Comparison of ENCODE assay signal across 16 cellular contexts in genomic region chr3:113890256-113890900, GRCh38. TPM values are rescaled to one million over a fixed set of nuclear protein-coding genes. Genes with fewer than 3 reads are reported as not detected.
DNase-seq lines count a peak whose midpoint lies in the region; ATAC-seq and TF ChIP-seq lines count a peak whose summit lies in the region.
"Had no signal": no experiment of that assay in that cellular context is flagged by ENCODE, and none has a peak within 500 bp of the region (broad histone marks: within the 10 kb centered on the region; RNA-seq: fewer than 3 reads in every experiment).

No MANE protein-coding gene starts in this region.

- no CpG with 5 or more reads among the region's 8 CpGs for WGBS in H9 (ENCODE audit: extremely low coverage, insufficient read length, low lambda C conversion rate)

- H4K91ac ChIP-seq in H9 (ENCODE audit: insufficient read length, low read depth, low read length): no peak overlapping the region

- H3K4me2 ChIP-seq in H9 (ENCODE audit: insufficient read depth, insufficient read length, low read length) (no peak overlapping the region), OCI-LY1 (ENCODE audit: low read length) (no peak overlapping the region)

- no peak overlapping the region for H2AK5ac ChIP-seq in H9 (ENCODE audit: insufficient read length, low read length)

- H3T11ph ChIP-seq in H9 (ENCODE audit: low read length): no peak overlapping the region

- H3K9me3 Mint-ChIP-seq in H9: no peaks in the 10 kb centered on the region
- H3K9me3 Mint-ChIP-seq in stimulated activated effector memory CD8-positive, alpha-beta T cell treated with anti-CD3 and anti-CD28 coated beads, Interleukin-12 subunit alpha, Interleukin-12 subunit beta, amount 100 ng/mL, for 72 hours: no peaks in the 10 kb centered on the region
- H3K9me3 Mint-ChIP-seq: CD8-positive, alpha-beta T cell; nephron progenitor cell had no signal

- H3K23me2 ChIP-seq in H9 (ENCODE audit: insufficient read length, low read depth, low read length, poor library complexity, severe bottlenecking): no peaks in the 10 kb centered on the region

- peaks cover 0 to 2% (median 0%) of the 10 kb centered on the region in 3 experiments; a peak in 1 of 7 replicates for H3K36me3 Mint-ChIP-seq in H9 (ENCODE audit: insufficient read depth in 1 of 3, low read depth in 3 of 3)
- no peaks in the 10 kb centered on the region for H3K36me3 Mint-ChIP-seq in stimulated activated effector memory CD8-positive, alpha-beta T cell treated with anti-CD3 and anti-CD28 coated beads, Interleukin-12 subunit alpha, Interleukin-12 subunit beta, amount 100 ng/mL, for 72 hours
- H3K36me3 Mint-ChIP-seq: CD8-positive, alpha-beta T cell had no signal

- no peak overlapping the region for H4K8ac ChIP-seq in H9 (replicated peaks; ENCODE audit: insufficient read length, low read depth, low read length)

- H3K9ac ChIP-seq in H9 (ENCODE audit: extremely low read depth, insufficient read length, low read length): no peak overlapping the region
- no peak overlapping the region for H3K9ac ChIP-seq in OCI-LY1 (ENCODE audit: low read length)

- ATAC-seq in foreskin keratinocyte (peak; percentile 40), sciatic nerve (no peak), Right ventricle myocardium inferior (no peak)
- ATAC-seq in stimulated activated effector memory CD8-positive, alpha-beta T cell treated with anti-CD3 and anti-CD28 coated beads, Interleukin-12 subunit alpha, Interleukin-12 subunit beta, amount 100 ng/mL, for 72 hours: peak; percentile 55
- ATAC-seq: CD8-positive, alpha-beta T cell; left ventricle myocardium superior had no signal

- no peak overlapping the region for H3K14ac ChIP-seq in H9 (ENCODE audit: insufficient read depth, low read length)

- peak; percentile 37; the same call in 2 of the 3 replicates for TF ChIP-seq CTCF in H9 (conservative IDR thresholded peaks at IDR 0.05)
- TF ChIP-seq CTCF in OCI-LY1 (IDR thresholded peaks at IDR 0.05; ENCODE audit: low read length): 0 out of 2 replicates have a peak, but pooled peaks have one; percentile 11
- TF ChIP-seq CTCF in foreskin keratinocyte (conservative IDR thresholded peaks at IDR 0.05): peak; percentile 22

- no peaks in the 10 kb centered on the region for H3K79me2 ChIP-seq in H9 (ENCODE audit: insufficient read depth, low read length)
- H3K79me2 ChIP-seq in OCI-LY1 (ENCODE audit: insufficient read depth, low read length): no peaks in the 10 kb centered on the region

- H3K4me1 Mint-ChIP-seq in H9: peaks cover 6 to 10% of the 10 kb centered on the region in 2 experiments
- H3K4me1 Mint-ChIP-seq in stimulated activated effector memory CD8-positive, alpha-beta T cell treated with anti-CD3 and anti-CD28 coated beads, Interleukin-12 subunit alpha, Interleukin-12 subunit beta, amount 100 ng/mL, for 72 hours: no peaks in the 10 kb centered on the region
- H3K4me1 Mint-ChIP-seq: nephron progenitor cell had no signal

- H3K4me3 ChIP-seq in OCI-LY1 (ENCODE audit: low read depth, low read length, poor library complexity, severe bottlenecking): no peak overlapping the region

- in situ Hi-C loops in G401 (cut with HindIII; ENCODE audit: low sequenced_read_pairs): no loop called here

- H2AFZ ChIP-seq in H9 (ENCODE audit: low read length): no peak overlapping the region
- no peak overlapping the region for H2AFZ ChIP-seq in OCI-LY1 (ENCODE audit: low read length)

- H3K27me3 Mint-ChIP-seq in H9 (ENCODE audit: low read depth): no peaks in the 10 kb centered on the region

- no peak overlapping the region for H2BK12ac ChIP-seq in H9 (ENCODE audit: insufficient read length, low read depth, low read length)

- H3K4ac ChIP-seq in H9 (ENCODE audit: low read depth, low read length): no peak overlapping the region

- H3K23ac ChIP-seq in H9 (ENCODE audit: insufficient read length, low read depth, low read length): no peak overlapping the region

- H3K4me3 Mint-ChIP-seq in H9: no peak overlapping the region
- no peak overlapping the region for H3K4me3 Mint-ChIP-seq in stimulated activated effector memory CD8-positive, alpha-beta T cell treated with anti-CD3 and anti-CD28 coated beads, Interleukin-12 subunit alpha, Interleukin-12 subunit beta, amount 100 ng/mL, for 72 hours
- H3K4me3 Mint-ChIP-seq: CD8-positive, alpha-beta T cell; nephron progenitor cell had no signal

- H3K27ac Mint-ChIP-seq in H9: peak overlapping the region in 1 of 3 experiments; percentile 62; a peak in 1 of 7 replicates
- no peak overlapping the region for H3K27ac Mint-ChIP-seq in stimulated activated effector memory CD8-positive, alpha-beta T cell treated with anti-CD3 and anti-CD28 coated beads, Interleukin-12 subunit alpha, Interleukin-12 subunit beta, amount 100 ng/mL, for 72 hours
- H3K27ac Mint-ChIP-seq: CD8-positive, alpha-beta T cell; nephron progenitor cell had no signal

- DNase-seq in H9 (peak; percentile 64), foreskin keratinocyte (no peak), sciatic nerve (ENCODE audit: low spot score) (no peak), G401 (ENCODE audit: low spot score) (no peak), Right ventricle myocardium inferior (ENCODE audit: missing footprints) (no peak)
- no peak for DNase-seq in stimulated activated effector memory CD8-positive, alpha-beta T cell treated with anti-CD3 and anti-CD28 coated beads, Interleukin-12 subunit alpha, Interleukin-12 subunit beta, amount 100 ng/mL, for 72 hours (ENCODE audit: low spot score in 2 of 2)
- DNase-seq: activated CD4-positive, alpha-beta T cell treated with anti-CD3 and anti-CD28 coated beads, Interleukin-2, amount 50 U/mL, for 4 hours; activated gamma-delta T cell treated with Interleukin-2 at 50 U/mL for 16 hours; CD8-positive, alpha-beta T cell; glutamatergic neuron; Karpas-422; left ventricle myocardium superior; nephron progenitor cell; OCI-M1; substantia nigra had no signal

- no peaks in the 10 kb centered on the region for H3K4me1 ChIP-seq in H9 (ENCODE audit: insufficient read depth, low read length)
- no peaks in the 10 kb centered on the region for H3K4me1 ChIP-seq in OCI-LY1 (ENCODE audit: insufficient read depth, low read length, severe bottlenecking)
- H3K4me1 ChIP-seq in foreskin keratinocyte: no peaks in the 10 kb centered on the region

- H3K27ac ChIP-seq in H9 (ENCODE audit: insufficient read length, low read depth, low read length) (no peak overlapping the region), OCI-LY1 (ENCODE audit: low read depth, low read length, poor library complexity, severe bottlenecking) (no peak overlapping the region), foreskin keratinocyte (no peak overlapping the region)

- intact Hi-C loops in sciatic nerve (cut with DNase I) (no loop called here), Right ventricle myocardium inferior (cut with DNase I) (no loop called here)

- H3K27me3 ChIP-seq in H9 (ENCODE audit: insufficient read depth, low read length): no peaks in the 10 kb centered on the region
- H3K27me3 ChIP-seq in OCI-LY1 (ENCODE audit: insufficient read depth, low read length): no peaks in the 10 kb centered on the region
- H3K27me3 ChIP-seq in foreskin keratinocyte: no peaks in the 10 kb centered on the region

- no peaks in the 10 kb centered on the region for H3K79me1 ChIP-seq in H9 (ENCODE audit: insufficient read depth, low read depth, low read length, poor library complexity, severe bottlenecking)

- H3K36me3 ChIP-seq in OCI-LY1 (ENCODE audit: insufficient read depth, low read length): no peaks in the 10 kb centered on the region

- H3K9me3 ChIP-seq in H9 (ENCODE audit: control insufficient read depth, low read depth, low read length) (no peaks in the 10 kb centered on the region), OCI-LY1 (ENCODE audit: low read length) (no peaks in the 10 kb centered on the region)

- H2BK120ac ChIP-seq in H9 (ENCODE audit: low read depth, low read length, poor library complexity, severe bottlenecking): no peak overlapping the region

- no peak overlapping the region for H3K18ac ChIP-seq in H9 (ENCODE audit: insufficient read length, low read depth, low read length)

- no peak overlapping the region for H3K56ac ChIP-seq in H9 (ENCODE audit: insufficient read length, low read depth, low read length)

- no peaks in the 10 kb centered on the region for H3F3A ChIP-seq in OCI-LY1 (ENCODE audit: insufficient read depth, low read length)

- H4K20me1 ChIP-seq in H9 (ENCODE audit: control insufficient read depth, insufficient read depth, insufficient read length) (no peaks in the 10 kb centered on the region), OCI-LY1 (ENCODE audit: insufficient read depth, low read length) (no peaks in the 10 kb centered on the region)

- no peak overlapping the region for H2BK5ac ChIP-seq in H9 (ENCODE audit: insufficient read length, low read length)

- H3K9me2 ChIP-seq in OCI-LY1 (ENCODE audit: low read depth, low read length): no peaks in the 10 kb centered on the region

- no peak overlapping the region for H2BK15ac ChIP-seq in H9 (ENCODE audit: low read depth, low read length)

- H2BK20ac ChIP-seq in H9 (ENCODE audit: low read depth, low read length, poor library complexity, severe bottlenecking): no peak overlapping the region

- no peak overlapping the region for H4K5ac ChIP-seq in H9 (ENCODE audit: insufficient read length, low read depth, low read length)

RNA-seq across cellular contexts. Expression of gene GRAMD1C, which starts 51.8 kb away (rescaled TPM):
- total RNA-seq in H9 (2021) (1.8 TPM in 2 replicates), foreskin keratinocyte (2.3 and 2.4 TPM in 2 replicates), sciatic nerve (3.0 TPM), Right ventricle myocardium inferior (2.4 TPM)
- 1.1 and 1.4 TPM in 2 replicates for polyA plus RNA-seq in foreskin keratinocyte
- 8.1 and 13.5 TPM in 2 replicates for total RNA-seq in G401 (2014; rRNA removed; shearing (Covaris generic))

RNA-seq across cellular contexts. Expression of gene ZDHHC23, which starts 57.4 kb away (rescaled TPM):
- 25.0 and 25.2 TPM in 2 replicates for total RNA-seq in H9 (2021)
- total RNA-seq in foreskin keratinocyte: 1.7 and 1.9 TPM in 2 replicates
- polyA plus RNA-seq in foreskin keratinocyte: 0.50 and 0.77 TPM in 2 replicates
- total RNA-seq in sciatic nerve: 9.6 TPM
- 8.0 and 12.1 TPM in 2 replicates for total RNA-seq in G401 (2014; rRNA removed; shearing (Covaris generic))
- total RNA-seq in Right ventricle myocardium inferior: 4.4 TPM

Comparison
In these comparisons a context has a peak if more than half of its experiments do, and no peak if none do; other contexts are left out.
1. ATAC-seq: peak in foreskin keratinocyte (single experiment) and stimulated activated effector memory CD8-positive, alpha-beta T cell treated with anti-CD3 and anti-CD28 coated beads, Interleukin-12 subunit alpha, Interleukin-12 subunit beta, amount 100 ng/mL, for 72 hours (single experiment); none in sciatic nerve (single experiment) and Right ventricle myocardium inferior (single experiment).
2. Peak in every context shown above with its lines, with median percentiles within 50 percentile points of each other: CTCF ChIP-seq.